Comparison of ENCODE assay signal across 1 cellular context in the genomic region with DNA sequence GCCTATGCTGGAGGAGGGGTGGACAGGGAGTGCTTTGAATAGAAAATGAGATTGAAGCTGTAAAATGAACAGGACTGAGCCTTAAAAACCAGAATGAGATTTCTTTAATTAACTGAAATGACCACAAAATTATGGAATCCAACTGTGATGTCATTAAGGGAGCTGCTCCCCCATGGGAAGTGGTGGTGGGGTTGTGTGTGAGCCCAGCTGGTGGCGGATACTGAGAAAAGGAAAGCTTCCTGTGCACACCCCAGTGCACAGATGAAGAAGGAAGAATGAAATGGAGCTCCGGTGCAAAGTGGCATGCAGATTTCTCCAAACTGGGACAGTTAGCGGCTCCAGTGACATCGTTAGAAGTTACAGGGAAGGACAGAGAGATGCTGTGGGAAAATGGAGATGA.
TF ChIP-seq lines count a peak whose summit lies in the region.

No MANE protein-coding gene starts in this region.

TF ChIP-seq in HepG2, 621 proteins besides CTCF, POLR2A, EP300 and RAD21 (continued from another document):
- TF ChIP-seq, protein P1, sequence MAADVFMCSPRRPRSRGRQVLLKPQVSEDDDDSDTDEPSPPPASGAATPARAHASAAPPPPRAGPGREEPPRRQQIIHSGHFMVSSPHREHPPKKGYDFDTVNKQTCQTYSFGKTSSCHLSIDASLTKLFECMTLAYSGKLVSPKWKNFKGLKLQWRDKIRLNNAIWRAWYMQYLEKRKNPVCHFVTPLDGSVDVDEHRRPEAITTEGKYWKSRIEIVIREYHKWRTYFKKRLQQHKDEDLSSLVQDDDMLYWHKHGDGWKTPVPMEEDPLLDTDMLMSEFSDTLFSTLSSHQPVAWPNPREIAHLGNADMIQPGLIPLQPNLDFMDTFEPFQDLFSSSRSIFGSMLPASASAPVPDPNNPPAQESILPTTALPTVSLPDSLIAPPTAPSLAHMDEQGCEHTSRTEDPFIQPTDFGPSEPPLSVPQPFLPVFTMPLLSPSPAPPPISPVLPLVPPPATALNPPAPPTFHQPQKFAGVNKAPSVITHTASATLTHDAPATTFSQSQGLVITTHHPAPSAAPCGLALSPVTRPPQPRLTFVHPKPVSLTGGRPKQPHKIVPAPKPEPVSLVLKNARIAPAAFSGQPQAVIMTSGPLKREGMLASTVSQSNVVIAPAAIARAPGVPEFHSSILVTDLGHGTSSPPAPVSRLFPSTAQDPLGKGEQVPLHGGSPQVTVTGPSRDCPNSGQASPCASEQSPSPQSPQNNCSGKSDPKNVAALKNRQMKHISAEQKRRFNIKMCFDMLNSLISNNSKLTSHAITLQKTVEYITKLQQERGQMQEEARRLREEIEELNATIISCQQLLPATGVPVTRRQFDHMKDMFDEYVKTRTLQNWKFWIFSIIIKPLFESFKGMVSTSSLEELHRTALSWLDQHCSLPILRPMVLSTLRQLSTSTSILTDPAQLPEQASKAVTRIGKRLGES (CRISPR knock-in tag; IDR thresholded peaks at IDR 0.05; ENCODE audit: borderline replicate concordance): no peak
